11 cellular contexts compared by ENCODE assay signal in genomic region chr1:50620680-50621329, GRCh38.
DNase-seq lines count a peak whose midpoint lies in the region; ATAC-seq, FAIRE-seq and TF ChIP-seq lines count a peak whose summit lies in the region.
"Had no signal": no experiment of that assay in that cellular context is flagged by ENCODE, and none has a peak within 500 bp of the region (broad histone marks: within the 10 kb centered on the region; RNA-seq: fewer than 3 reads in every experiment).

No MANE protein-coding gene starts in this region.

- peak; percentile 52 for TF ChIP-seq CTCF in OCI-LY1 (IDR thresholded peaks at IDR 0.05; ENCODE audit: low read length)

- H3K4me2 ChIP-seq in OCI-LY1 (ENCODE audit: low read length), result no peak overlapping the region
- H3K4me2 ChIP-seq: BLaER1 treated with 17β-estradiol and CSF1 and Interleukin-3, amounts not matched to agents 10 nM and 100 nM had no signal

- H3K9me3 Mint-ChIP-seq in T-helper 2 cell treated with Interferon-gamma antibody and Interleukin-4, amounts not matched to agents 5 μg/mL and 100 μg/mL, for 36 hours, result peaks cover 14% of the 10 kb centered on the region

- H3F3A ChIP-seq in OCI-LY1 (ENCODE audit: insufficient read depth, low read length), result no peaks in the 10 kb centered on the region

- peak; percentile 72 for DNase-seq in NCI-H2107 treated with DMSO at 0.1 percent for 48 hours (lab: John Stamatoyannopoulos, UW; ENCODE audit: unreplicated experiment)
- DNase-seq in NCI-H2107 (lab: John Stamatoyannopoulos, UW), result no peak
- DNase-seq in small intestine, result peak; percentile 20
- no peak for DNase-seq in T-helper 2 cell treated with Interferon-gamma antibody and Interleukin-4, amounts not matched to agents 5 μg/mL and 100 μg/mL, for 36 hours (ENCODE audit: low spot score)
- DNase-seq in SK-N-DZ (ENCODE audit: low spot score), result no peak
- DNase-seq: NCI-H1048; stimulated activated CD4-positive, alpha-beta T cell treated with anti-CD3 and anti-CD28 coated beads, Interleukin-15, amount 100 ng/mL, for 24 hours had no signal

- H3K4me1 Mint-ChIP-seq in T-helper 2 cell treated with Interferon-gamma antibody and Interleukin-4, amounts not matched to agents 5 μg/mL and 100 μg/mL, for 36 hours (ENCODE audit: low read depth), result peaks cover 1% of the 10 kb centered on the region

- H3K27me3 Mint-ChIP-seq in T-helper 2 cell treated with Interferon-gamma antibody and Interleukin-4, amounts not matched to agents 5 μg/mL and 100 μg/mL, for 36 hours (ENCODE audit: low read depth), result no peaks in the 10 kb centered on the region

- FAIRE-seq in small intestine (lab: Jason Lieb, UNC), result no peak

- no peaks in the 10 kb centered on the region for H4K20me1 ChIP-seq in OCI-LY1 (ENCODE audit: insufficient read depth, low read length)
- H4K20me1 ChIP-seq: BLaER1 treated with 17β-estradiol and CSF1 and Interleukin-3, amounts not matched to agents 10 nM and 100 nM had no signal

- no peaks in the 10 kb centered on the region for H3K4me1 ChIP-seq in OCI-LY1 (ENCODE audit: insufficient read depth, low read length, severe bottlenecking)
- H3K4me1 ChIP-seq in esophagus (ENCODE audit: control insufficient read depth in 2 of 2, insufficient read depth in 2 of 2, low read length in 1 of 2), result no peaks in the 10 kb centered on the region
- no peaks in the 10 kb centered on the region for H3K4me1 ChIP-seq in small intestine (ENCODE audit: control insufficient read depth in 2 of 2, insufficient read depth in 1 of 2, low read depth in 1 of 2, low read length in 1 of 2)

- no peaks in the 10 kb centered on the region for H3K27me3 ChIP-seq in OCI-LY1 (ENCODE audit: insufficient read depth, low read length)
- H3K27me3 ChIP-seq in esophagus (ENCODE audit: control insufficient read depth in 1 of 2, insufficient read depth in 2 of 2, low read length in 2 of 2), result no peaks in the 10 kb centered on the region
- H3K27me3 ChIP-seq in small intestine (ENCODE audit: control insufficient read depth in 2 of 2, insufficient read depth in 2 of 2, low read length in 2 of 2), result no peaks in the 10 kb centered on the region
- H3K27me3 ChIP-seq: BLaER1 treated with 17β-estradiol and CSF1 and Interleukin-3, amounts not matched to agents 10 nM and 100 nM had no signal

- H3K79me2 ChIP-seq in OCI-LY1 (ENCODE audit: insufficient read depth, low read length), result no peaks in the 10 kb centered on the region

- H3K9me3 ChIP-seq in OCI-LY1 (ENCODE audit: low read length) (no peaks in the 10 kb centered on the region), esophagus (ENCODE audit: control insufficient read depth in 2 of 2, insufficient read depth in 1 of 2, low read depth in 1 of 2, low read length in 1 of 2) (no peaks in the 10 kb centered on the region), small intestine (ENCODE audit: control insufficient read depth, low read depth) (no peaks in the 10 kb centered on the region)

- no peak overlapping the region for H3K9ac ChIP-seq in OCI-LY1 (ENCODE audit: low read length)
- H3K9ac ChIP-seq: BLaER1 treated with 17β-estradiol and CSF1 and Interleukin-3, amounts not matched to agents 10 nM and 100 nM had no signal

- H3K27ac Mint-ChIP-seq in T-helper 2 cell treated with Interferon-gamma antibody and Interleukin-4, amounts not matched to agents 5 μg/mL and 100 μg/mL, for 36 hours, result no peak overlapping the region

- H3K36me3 Mint-ChIP-seq in T-helper 2 cell treated with Interferon-gamma antibody and Interleukin-4, amounts not matched to agents 5 μg/mL and 100 μg/mL, for 36 hours (ENCODE audit: low read depth), result peaks cover 5% of the 10 kb centered on the region

- H3K4me3 ChIP-seq in OCI-LY1 (ENCODE audit: low read depth, low read length, poor library complexity, severe bottlenecking), result no peak overlapping the region
- peak overlapping the region; percentile 7 to 20 for H3K4me3 ChIP-seq in esophagus (ENCODE audit: low read depth in 1 of 2, low read length in 2 of 2)
- H3K4me3 ChIP-seq in small intestine (ENCODE audit: low read depth in 1 of 2, low read length in 2 of 2), result no peak overlapping the region
- H3K4me3 ChIP-seq: BLaER1 treated with 17β-estradiol and CSF1 and Interleukin-3, amounts not matched to agents 10 nM and 100 nM had no signal

- H3K27ac ChIP-seq in OCI-LY1 (ENCODE audit: low read depth, low read length, poor library complexity, severe bottlenecking) (no peak overlapping the region), esophagus (ENCODE audit: low read depth in 2 of 2, low read length in 1 of 2) (peak overlapping the region; percentile 64 to 82), small intestine (ENCODE audit: low read depth in 1 of 2, low read length in 1 of 2) (peak overlapping the region in 1 of 2 donors; percentile 55)
- H3K27ac ChIP-seq: BLaER1 treated with 17β-estradiol and CSF1 and Interleukin-3, amounts not matched to agents 10 nM and 100 nM had no signal

- no peak overlapping the region for H3K4me3 Mint-ChIP-seq in T-helper 2 cell treated with Interferon-gamma antibody and Interleukin-4, amounts not matched to agents 5 μg/mL and 100 μg/mL, for 36 hours

- no peak overlapping the region for H2AFZ ChIP-seq in OCI-LY1 (ENCODE audit: low read length)

- no peaks in the 10 kb centered on the region for H3K36me3 ChIP-seq in OCI-LY1 (ENCODE audit: insufficient read depth, low read length)
- no peaks in the 10 kb centered on the region for H3K36me3 ChIP-seq in esophagus (ENCODE audit: control insufficient read depth in 2 of 2, insufficient read depth in 2 of 2, low read length in 1 of 2)
- no peaks in the 10 kb centered on the region for H3K36me3 ChIP-seq in small intestine (ENCODE audit: control insufficient read depth in 2 of 2, insufficient read depth in 2 of 2, low read length in 2 of 2)

- WGBS in esophagus, 2 donors, result 61 to 82% methylated on average over 6 of the region's 6 CpGs
- 77 to 93% (median 92%) methylated on average over 6 of the region's 6 CpGs for WGBS in small intestine, 3 donors

- ATAC-seq in HG03342 (IDR thresholded peaks at IDR 0.05; ENCODE audit: unreplicated experiment), result no peak

- H3K9me2 ChIP-seq in OCI-LY1 (ENCODE audit: low read depth, low read length), result no peaks in the 10 kb centered on the region

Comparison
In these comparisons a context has a peak if more than half of its experiments do, and no peak if none do; other contexts are left out.
1. DNase-seq: peak in NCI-H2107 treated with DMSO at 0.1 percent for 48 hours (single experiment) and small intestine (single experiment); none in NCI-H2107 (single experiment), T-helper 2 cell treated with Interferon-gamma antibody and Interleukin-4, amounts not matched to agents 5 μg/mL and 100 μg/mL, for 36 hours (single experiment) and SK-N-DZ (single experiment).
2. H3K4me3 ChIP-seq: peak in esophagus (2 of 2); none in OCI-LY1 (single experiment) and small intestine (0 of 2).